In the genomic region with DNA sequence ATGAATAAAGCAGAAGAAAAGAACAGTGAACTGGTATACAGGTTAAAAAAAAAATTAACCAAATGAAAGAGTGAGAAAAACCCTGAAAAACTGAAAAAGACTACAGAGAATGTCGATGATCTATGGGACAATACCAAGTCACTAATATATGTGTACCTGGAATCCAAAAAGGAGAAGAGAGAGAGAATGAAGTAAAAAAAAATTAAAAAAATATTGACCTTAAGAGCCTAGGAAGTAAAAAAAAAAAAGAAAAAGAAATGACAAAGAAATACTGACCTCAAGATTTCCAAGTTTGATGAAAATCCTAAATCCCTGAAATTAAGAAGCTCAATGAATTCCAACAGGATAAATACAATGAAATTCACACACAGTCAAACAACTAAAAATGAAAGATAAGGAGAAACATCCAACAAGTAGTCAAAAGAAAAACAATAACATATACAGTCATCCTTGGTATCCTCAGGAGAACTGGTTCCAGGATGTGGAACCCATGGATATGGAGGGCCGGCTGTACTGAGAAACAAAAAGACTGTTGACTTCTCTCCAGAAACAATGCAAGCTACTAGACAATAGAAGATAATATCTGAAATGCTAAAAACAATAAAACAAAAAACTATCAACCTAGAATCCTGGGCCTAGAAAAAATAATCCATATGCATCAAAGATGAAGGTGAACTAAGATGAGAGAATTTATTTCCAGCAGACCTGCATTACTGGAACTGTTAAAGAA, we compare ENCODE assay signal across 1 cellular context.
TF ChIP-seq lines count a peak whose summit lies in the region.

No MANE protein-coding gene starts in this region.

TF ChIP-seq in K562, 482 proteins besides CTCF, POLR2A, EP300 and RAD21 (continued from another document and continues in another):
- TF ChIP-seq, protein P1, sequence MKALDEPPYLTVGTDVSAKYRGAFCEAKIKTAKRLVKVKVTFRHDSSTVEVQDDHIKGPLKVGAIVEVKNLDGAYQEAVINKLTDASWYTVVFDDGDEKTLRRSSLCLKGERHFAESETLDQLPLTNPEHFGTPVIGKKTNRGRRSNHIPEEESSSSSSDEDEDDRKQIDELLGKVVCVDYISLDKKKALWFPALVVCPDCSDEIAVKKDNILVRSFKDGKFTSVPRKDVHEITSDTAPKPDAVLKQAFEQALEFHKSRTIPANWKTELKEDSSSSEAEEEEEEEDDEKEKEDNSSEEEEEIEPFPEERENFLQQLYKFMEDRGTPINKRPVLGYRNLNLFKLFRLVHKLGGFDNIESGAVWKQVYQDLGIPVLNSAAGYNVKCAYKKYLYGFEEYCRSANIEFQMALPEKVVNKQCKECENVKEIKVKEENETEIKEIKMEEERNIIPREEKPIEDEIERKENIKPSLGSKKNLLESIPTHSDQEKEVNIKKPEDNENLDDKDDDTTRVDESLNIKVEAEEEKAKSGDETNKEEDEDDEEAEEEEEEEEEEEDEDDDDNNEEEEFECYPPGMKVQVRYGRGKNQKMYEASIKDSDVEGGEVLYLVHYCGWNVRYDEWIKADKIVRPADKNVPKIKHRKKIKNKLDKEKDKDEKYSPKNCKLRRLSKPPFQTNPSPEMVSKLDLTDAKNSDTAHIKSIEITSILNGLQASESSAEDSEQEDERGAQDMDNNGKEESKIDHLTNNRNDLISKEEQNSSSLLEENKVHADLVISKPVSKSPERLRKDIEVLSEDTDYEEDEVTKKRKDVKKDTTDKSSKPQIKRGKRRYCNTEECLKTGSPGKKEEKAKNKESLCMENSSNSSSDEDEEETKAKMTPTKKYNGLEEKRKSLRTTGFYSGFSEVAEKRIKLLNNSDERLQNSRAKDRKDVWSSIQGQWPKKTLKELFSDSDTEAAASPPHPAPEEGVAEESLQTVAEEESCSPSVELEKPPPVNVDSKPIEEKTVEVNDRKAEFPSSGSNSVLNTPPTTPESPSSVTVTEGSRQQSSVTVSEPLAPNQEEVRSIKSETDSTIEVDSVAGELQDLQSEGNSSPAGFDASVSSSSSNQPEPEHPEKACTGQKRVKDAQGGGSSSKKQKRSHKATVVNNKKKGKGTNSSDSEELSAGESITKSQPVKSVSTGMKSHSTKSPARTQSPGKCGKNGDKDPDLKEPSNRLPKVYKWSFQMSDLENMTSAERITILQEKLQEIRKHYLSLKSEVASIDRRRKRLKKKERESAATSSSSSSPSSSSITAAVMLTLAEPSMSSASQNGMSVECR (CRISPR knock-in tag; IDR thresholded peaks at IDR 0.05) = no peak
- TF ChIP-seq, protein P2, sequence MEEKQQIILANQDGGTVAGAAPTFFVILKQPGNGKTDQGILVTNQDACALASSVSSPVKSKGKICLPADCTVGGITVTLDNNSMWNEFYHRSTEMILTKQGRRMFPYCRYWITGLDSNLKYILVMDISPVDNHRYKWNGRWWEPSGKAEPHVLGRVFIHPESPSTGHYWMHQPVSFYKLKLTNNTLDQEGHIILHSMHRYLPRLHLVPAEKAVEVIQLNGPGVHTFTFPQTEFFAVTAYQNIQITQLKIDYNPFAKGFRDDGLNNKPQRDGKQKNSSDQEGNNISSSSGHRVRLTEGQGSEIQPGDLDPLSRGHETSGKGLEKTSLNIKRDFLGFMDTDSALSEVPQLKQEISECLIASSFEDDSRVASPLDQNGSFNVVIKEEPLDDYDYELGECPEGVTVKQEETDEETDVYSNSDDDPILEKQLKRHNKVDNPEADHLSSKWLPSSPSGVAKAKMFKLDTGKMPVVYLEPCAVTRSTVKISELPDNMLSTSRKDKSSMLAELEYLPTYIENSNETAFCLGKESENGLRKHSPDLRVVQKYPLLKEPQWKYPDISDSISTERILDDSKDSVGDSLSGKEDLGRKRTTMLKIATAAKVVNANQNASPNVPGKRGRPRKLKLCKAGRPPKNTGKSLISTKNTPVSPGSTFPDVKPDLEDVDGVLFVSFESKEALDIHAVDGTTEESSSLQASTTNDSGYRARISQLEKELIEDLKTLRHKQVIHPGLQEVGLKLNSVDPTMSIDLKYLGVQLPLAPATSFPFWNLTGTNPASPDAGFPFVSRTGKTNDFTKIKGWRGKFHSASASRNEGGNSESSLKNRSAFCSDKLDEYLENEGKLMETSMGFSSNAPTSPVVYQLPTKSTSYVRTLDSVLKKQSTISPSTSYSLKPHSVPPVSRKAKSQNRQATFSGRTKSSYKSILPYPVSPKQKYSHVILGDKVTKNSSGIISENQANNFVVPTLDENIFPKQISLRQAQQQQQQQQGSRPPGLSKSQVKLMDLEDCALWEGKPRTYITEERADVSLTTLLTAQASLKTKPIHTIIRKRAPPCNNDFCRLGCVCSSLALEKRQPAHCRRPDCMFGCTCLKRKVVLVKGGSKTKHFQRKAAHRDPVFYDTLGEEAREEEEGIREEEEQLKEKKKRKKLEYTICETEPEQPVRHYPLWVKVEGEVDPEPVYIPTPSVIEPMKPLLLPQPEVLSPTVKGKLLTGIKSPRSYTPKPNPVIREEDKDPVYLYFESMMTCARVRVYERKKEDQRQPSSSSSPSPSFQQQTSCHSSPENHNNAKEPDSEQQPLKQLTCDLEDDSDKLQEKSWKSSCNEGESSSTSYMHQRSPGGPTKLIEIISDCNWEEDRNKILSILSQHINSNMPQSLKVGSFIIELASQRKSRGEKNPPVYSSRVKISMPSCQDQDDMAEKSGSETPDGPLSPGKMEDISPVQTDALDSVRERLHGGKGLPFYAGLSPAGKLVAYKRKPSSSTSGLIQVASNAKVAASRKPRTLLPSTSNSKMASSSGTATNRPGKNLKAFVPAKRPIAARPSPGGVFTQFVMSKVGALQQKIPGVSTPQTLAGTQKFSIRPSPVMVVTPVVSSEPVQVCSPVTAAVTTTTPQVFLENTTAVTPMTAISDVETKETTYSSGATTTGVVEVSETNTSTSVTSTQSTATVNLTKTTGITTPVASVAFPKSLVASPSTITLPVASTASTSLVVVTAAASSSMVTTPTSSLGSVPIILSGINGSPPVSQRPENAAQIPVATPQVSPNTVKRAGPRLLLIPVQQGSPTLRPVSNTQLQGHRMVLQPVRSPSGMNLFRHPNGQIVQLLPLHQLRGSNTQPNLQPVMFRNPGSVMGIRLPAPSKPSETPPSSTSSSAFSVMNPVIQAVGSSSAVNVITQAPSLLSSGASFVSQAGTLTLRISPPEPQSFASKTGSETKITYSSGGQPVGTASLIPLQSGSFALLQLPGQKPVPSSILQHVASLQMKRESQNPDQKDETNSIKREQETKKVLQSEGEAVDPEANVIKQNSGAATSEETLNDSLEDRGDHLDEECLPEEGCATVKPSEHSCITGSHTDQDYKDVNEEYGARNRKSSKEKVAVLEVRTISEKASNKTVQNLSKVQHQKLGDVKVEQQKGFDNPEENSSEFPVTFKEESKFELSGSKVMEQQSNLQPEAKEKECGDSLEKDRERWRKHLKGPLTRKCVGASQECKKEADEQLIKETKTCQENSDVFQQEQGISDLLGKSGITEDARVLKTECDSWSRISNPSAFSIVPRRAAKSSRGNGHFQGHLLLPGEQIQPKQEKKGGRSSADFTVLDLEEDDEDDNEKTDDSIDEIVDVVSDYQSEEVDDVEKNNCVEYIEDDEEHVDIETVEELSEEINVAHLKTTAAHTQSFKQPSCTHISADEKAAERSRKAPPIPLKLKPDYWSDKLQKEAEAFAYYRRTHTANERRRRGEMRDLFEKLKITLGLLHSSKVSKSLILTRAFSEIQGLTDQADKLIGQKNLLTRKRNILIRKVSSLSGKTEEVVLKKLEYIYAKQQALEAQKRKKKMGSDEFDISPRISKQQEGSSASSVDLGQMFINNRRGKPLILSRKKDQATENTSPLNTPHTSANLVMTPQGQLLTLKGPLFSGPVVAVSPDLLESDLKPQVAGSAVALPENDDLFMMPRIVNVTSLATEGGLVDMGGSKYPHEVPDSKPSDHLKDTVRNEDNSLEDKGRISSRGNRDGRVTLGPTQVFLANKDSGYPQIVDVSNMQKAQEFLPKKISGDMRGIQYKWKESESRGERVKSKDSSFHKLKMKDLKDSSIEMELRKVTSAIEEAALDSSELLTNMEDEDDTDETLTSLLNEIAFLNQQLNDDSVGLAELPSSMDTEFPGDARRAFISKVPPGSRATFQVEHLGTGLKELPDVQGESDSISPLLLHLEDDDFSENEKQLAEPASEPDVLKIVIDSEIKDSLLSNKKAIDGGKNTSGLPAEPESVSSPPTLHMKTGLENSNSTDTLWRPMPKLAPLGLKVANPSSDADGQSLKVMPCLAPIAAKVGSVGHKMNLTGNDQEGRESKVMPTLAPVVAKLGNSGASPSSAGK (IDR thresholded peaks at IDR 0.05) = no peak
- TF ChIP-seq ZNF785 (CRISPR knock-in tag; IDR thresholded peaks at IDR 0.05) (no peak), ZC3H4 (CRISPR knock-in tag; IDR thresholded peaks at IDR 0.05; ENCODE audit: borderline replicate concordance) (no peak), ZNF586 (CRISPR knock-in tag; conservative IDR thresholded peaks at IDR 0.05) (no peak), BRD9 (IDR thresholded peaks at IDR 0.05; ENCODE audit: low read depth, partially characterized antibody) (peak; percentile 63), TEAD4 (IDR thresholded peaks at IDR 0.05; ENCODE audit: low read length) (0 out of 2 replicates have a peak, but pooled peaks have one; percentile 18), TEAD4 (CRISPR knock-in tag; IDR thresholded peaks at IDR 0.05; ENCODE audit: borderline replicate concordance) (no peak), ZFP30 (CRISPR knock-in tag; IDR thresholded peaks at IDR 0.05; ENCODE audit: borderline replicate concordance) (0 out of 2 replicates have a peak, but pooled peaks have one; percentile 60), KLF13 (tag; IDR thresholded peaks at IDR 0.05; ENCODE audit: borderline replicate concordance, low read depth) (no peak), DNMT1 (IDR thresholded peaks at IDR 0.05) (peak; percentile 97; the same call in 1 of the 2 replicates), MIER1 (IDR thresholded peaks at IDR 0.05; ENCODE audit: low read depth) (peak; percentile 60; the same call in 1 of the 2 replicates), ZNF184 (CRISPR knock-in tag; IDR thresholded peaks at IDR 0.05) (no peak), JUNB (CRISPR knock-in tag; conservative IDR thresholded peaks at IDR 0.05) (no peak), ELF1 (tag; IDR thresholded peaks at IDR 0.05) (peak; percentile 54; the same call in 1 of the 2 replicates), ZNF239 (CRISPR knock-in tag; IDR thresholded peaks at IDR 0.05) (no peak), DIDO1 (tag; IDR thresholded peaks at IDR 0.05; ENCODE audit: low read depth) (no peak)
- TF ChIP-seq, protein P3, sequence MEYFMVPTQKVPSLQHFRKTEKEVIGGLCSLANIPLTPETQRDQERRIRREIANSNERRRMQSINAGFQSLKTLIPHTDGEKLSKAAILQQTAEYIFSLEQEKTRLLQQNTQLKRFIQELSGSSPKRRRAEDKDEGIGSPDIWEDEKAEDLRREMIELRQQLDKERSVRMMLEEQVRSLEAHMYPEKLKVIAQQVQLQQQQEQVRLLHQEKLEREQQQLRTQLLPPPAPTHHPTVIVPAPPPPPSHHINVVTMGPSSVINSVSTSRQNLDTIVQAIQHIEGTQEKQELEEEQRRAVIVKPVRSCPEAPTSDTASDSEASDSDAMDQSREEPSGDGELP (CRISPR knock-in tag; IDR thresholded peaks at IDR 0.05; ENCODE audit: borderline replicate concordance) = no peak
- TF ChIP-seq, protein P4, sequence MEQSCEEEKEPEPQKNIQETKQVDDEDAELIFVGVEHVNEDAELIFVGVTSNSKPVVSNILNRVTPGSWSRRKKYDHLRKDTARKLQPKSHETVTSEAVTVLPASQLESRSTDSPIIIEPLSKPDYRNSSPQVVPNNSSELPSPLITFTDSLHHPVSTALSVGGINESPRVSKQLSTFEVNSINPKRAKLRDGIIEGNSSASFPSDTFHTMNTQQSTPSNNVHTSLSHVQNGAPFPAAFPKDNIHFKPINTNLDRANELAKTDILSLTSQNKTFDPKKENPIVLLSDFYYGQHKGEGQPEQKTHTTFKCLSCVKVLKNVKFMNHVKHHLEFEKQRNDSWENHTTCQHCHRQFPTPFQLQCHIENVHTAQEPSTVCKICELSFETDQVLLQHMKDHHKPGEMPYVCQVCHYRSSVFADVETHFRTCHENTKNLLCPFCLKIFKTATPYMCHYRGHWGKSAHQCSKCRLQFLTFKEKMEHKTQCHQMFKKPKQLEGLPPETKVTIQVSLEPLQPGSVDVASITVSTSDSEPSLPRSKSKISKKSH (CRISPR knock-in tag; IDR thresholded peaks at IDR 0.05) = 0 out of 2 replicates have a peak, but pooled peaks have one; percentile 71
- TF ChIP-seq, protein P5, sequence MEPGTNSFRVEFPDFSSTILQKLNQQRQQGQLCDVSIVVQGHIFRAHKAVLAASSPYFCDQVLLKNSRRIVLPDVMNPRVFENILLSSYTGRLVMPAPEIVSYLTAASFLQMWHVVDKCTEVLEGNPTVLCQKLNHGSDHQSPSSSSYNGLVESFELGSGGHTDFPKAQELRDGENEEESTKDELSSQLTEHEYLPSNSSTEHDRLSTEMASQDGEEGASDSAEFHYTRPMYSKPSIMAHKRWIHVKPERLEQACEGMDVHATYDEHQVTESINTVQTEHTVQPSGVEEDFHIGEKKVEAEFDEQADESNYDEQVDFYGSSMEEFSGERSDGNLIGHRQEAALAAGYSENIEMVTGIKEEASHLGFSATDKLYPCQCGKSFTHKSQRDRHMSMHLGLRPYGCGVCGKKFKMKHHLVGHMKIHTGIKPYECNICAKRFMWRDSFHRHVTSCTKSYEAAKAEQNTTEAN (CRISPR knock-in tag; IDR thresholded peaks at IDR 0.05) = peak; percentile 51; the same call in 1 of the 2 replicates
- TF ChIP-seq, protein P6, sequence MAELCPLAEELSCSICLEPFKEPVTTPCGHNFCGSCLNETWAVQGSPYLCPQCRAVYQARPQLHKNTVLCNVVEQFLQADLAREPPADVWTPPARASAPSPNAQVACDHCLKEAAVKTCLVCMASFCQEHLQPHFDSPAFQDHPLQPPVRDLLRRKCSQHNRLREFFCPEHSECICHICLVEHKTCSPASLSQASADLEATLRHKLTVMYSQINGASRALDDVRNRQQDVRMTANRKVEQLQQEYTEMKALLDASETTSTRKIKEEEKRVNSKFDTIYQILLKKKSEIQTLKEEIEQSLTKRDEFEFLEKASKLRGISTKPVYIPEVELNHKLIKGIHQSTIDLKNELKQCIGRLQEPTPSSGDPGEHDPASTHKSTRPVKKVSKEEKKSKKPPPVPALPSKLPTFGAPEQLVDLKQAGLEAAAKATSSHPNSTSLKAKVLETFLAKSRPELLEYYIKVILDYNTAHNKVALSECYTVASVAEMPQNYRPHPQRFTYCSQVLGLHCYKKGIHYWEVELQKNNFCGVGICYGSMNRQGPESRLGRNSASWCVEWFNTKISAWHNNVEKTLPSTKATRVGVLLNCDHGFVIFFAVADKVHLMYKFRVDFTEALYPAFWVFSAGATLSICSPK (IDR thresholded peaks at IDR 0.05; ENCODE audit: borderline replicate concordance) = peak; percentile 93; the same call in 1 of the 2 replicates
- TF ChIP-seq, protein P7, sequence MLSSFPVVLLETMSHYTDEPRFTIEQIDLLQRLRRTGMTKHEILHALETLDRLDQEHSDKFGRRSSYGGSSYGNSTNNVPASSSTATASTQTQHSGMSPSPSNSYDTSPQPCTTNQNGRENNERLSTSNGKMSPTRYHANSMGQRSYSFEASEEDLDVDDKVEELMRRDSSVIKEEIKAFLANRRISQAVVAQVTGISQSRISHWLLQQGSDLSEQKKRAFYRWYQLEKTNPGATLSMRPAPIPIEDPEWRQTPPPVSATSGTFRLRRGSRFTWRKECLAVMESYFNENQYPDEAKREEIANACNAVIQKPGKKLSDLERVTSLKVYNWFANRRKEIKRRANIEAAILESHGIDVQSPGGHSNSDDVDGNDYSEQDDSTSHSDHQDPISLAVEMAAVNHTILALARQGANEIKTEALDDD (IDR thresholded peaks at IDR 0.05) = no peak
